13 cellular contexts compared by ENCODE assay signal in genomic region chr1:23594149-23594917, GRCh38. TPM values are rescaled to one million over a fixed set of nuclear protein-coding genes. Genes with fewer than 3 reads are reported as not detected.
DNase-seq lines count a peak whose midpoint lies in the region; ATAC-seq and TF ChIP-seq lines count a peak whose summit lies in the region.
"Had no signal": no experiment of that assay in that cellular context is flagged by ENCODE, and none has a peak within 500 bp of the region (broad histone marks: within the 10 kb centered on the region; RNA-seq: fewer than 3 reads in every experiment).

No MANE protein-coding gene starts in this region.

- H3K4me1 Mint-ChIP-seq in CD8-positive, alpha-beta memory T cell: peaks cover 76 to 93% (median 86%) of the 10 kb centered on the region in 3 donors
- H3K4me1 Mint-ChIP-seq in activated naive CD8-positive, alpha-beta T cell treated with anti-CD3 and anti-CD28 coated beads, Interleukin-2, amount 50 U/mL, for 24 hours: peaks cover 94% of the 10 kb centered on the region
- peaks cover 64% of the 10 kb centered on the region for H3K4me1 Mint-ChIP-seq in neural crest cell

- in situ Hi-C loops in transverse colon (cut with MboI; ENCODE audit: low pct_ligation_motif_present in 1 of 4, low pct_unique_long_range_greater_than_20kb in 1 of 4, low sequenced_read_pairs in 3 of 4): no loop called here

- H3K27ac ChIP-seq in CD8-positive, alpha-beta memory T cell (ENCODE audit: low read depth, low read length): no peak overlapping the region
- H3K27ac ChIP-seq in KOPT-K1 (ENCODE audit: low read depth, low read length, poor library complexity, severe bottlenecking) (peak overlapping the region; percentile 63), transverse colon (no peak overlapping the region)
- H3K27ac ChIP-seq: ascending aorta, prostate gland had no signal

- CTCF ChIA-PET in CD8-positive, alpha-beta memory T cell (lab: Charles Lee): interaction anchor here (1.1 to 5.4 kb wide), 3 partner anchors 17 to 42 kb away, joined by 3 to 42 read pairs (median 3); no protein-coding TSS in a partner anchor

- 91% methylated on average over 3 of the region's 3 CpGs; no CpG with 5 or more reads in 1 of the 2 donors for WGBS in transverse colon (ENCODE audit: low coverage in 1 of 2), 2 donors

- peaks cover 90% of the 10 kb centered on the region for H3K4me1 ChIP-seq in CD8-positive, alpha-beta memory T cell (ENCODE audit: insufficient read depth, low read length)
- peaks cover 0 to 4% (median 0%) of the 10 kb centered on the region in 4 donors for H3K4me1 ChIP-seq in transverse colon
- H3K4me1 ChIP-seq: ascending aorta, prostate gland had no signal

- no peak for TF ChIP-seq POLR2A in transverse colon (IDR thresholded peaks at IDR 0.05)

- H3K27me3 ChIP-seq in CD8-positive, alpha-beta memory T cell (ENCODE audit: insufficient read depth, low read length, poor library complexity, severe bottlenecking): no peaks in the 10 kb centered on the region
- H3K27me3 ChIP-seq in transverse colon: no peaks in the 10 kb centered on the region
- H3K27me3 ChIP-seq: ascending aorta, gastrocnemius medialis had no signal

- no peaks in the 10 kb centered on the region for H3K9me3 Mint-ChIP-seq in CD8-positive, alpha-beta memory T cell
- H3K9me3 Mint-ChIP-seq in activated naive CD8-positive, alpha-beta T cell treated with anti-CD3 and anti-CD28 coated beads, Interleukin-2, amount 50 U/mL, for 24 hours: no peaks in the 10 kb centered on the region
- no peaks in the 10 kb centered on the region for H3K9me3 Mint-ChIP-seq in neural crest cell
- H3K9me3 Mint-ChIP-seq: immature natural killer cell had no signal

- no peaks in the 10 kb centered on the region for H3K9me3 ChIP-seq in CD8-positive, alpha-beta memory T cell (ENCODE audit: low read length)
- no peaks in the 10 kb centered on the region for H3K9me3 ChIP-seq in KOPT-K1 (ENCODE audit: insufficient read depth, low read length, poor library complexity, severe bottlenecking)
- no peaks in the 10 kb centered on the region for H3K9me3 ChIP-seq in transverse colon
- H3K9me3 ChIP-seq: ascending aorta, gastrocnemius medialis, prostate gland had no signal

- DNase-seq in CD8-positive, alpha-beta memory T cell: no peak
- DNase-seq in activated naive CD8-positive, alpha-beta T cell treated with anti-CD3 and anti-CD28 coated beads, Interleukin-2, amount 50 U/mL, for 24 hours: no peak
- DNase-seq in neural crest cell (ENCODE audit: low read depth, low spot score) (no peak), transverse colon (no peak), NCI-H510A (lab: John Stamatoyannopoulos, UW) (no peak), CD1c-positive myeloid dendritic cell (ENCODE audit: extremely low spot score) (no peak)
- DNase-seq: immature natural killer cell, NCI-H748 treated with DMSO at 0.1 percent for 48 hours had no signal

- TF ChIP-seq CTCF in neural crest cell (conservative IDR thresholded peaks at IDR 0.05) (no peak), transverse colon (IDR thresholded peaks at IDR 0.05) (no peak)

- H3K4me3 ChIP-seq in CD8-positive, alpha-beta memory T cell (ENCODE audit: low read length): no peak overlapping the region
- H3K4me3 ChIP-seq in transverse colon: no peak overlapping the region
- H3K4me3 ChIP-seq: ascending aorta, gastrocnemius medialis, prostate gland had no signal

- H3K27ac Mint-ChIP-seq in CD8-positive, alpha-beta memory T cell: peak overlapping the region in 6 of 8 donors; percentile 10 to 86 (median 58)
- peak overlapping the region; percentile 79 for H3K27ac Mint-ChIP-seq in activated naive CD8-positive, alpha-beta T cell treated with anti-CD3 and anti-CD28 coated beads, Interleukin-2, amount 50 U/mL, for 24 hours
- H3K27ac Mint-ChIP-seq in neural crest cell (ENCODE audit: unreplicated experiment): peak overlapping the region; percentile 39
- H3K27ac Mint-ChIP-seq: immature natural killer cell had no signal

- H3K36me3 ChIP-seq in CD8-positive, alpha-beta memory T cell (ENCODE audit: insufficient read depth, low read length): no peaks in the 10 kb centered on the region
- H3K36me3 ChIP-seq in KOPT-K1 (ENCODE audit: insufficient read depth, low read length) (no peaks in the 10 kb centered on the region), transverse colon (no peaks in the 10 kb centered on the region)
- H3K36me3 ChIP-seq: ascending aorta, gastrocnemius medialis, prostate gland had no signal

- no peaks in the 10 kb centered on the region for H3K27me3 Mint-ChIP-seq in CD8-positive, alpha-beta memory T cell
- H3K27me3 Mint-ChIP-seq in activated naive CD8-positive, alpha-beta T cell treated with anti-CD3 and anti-CD28 coated beads, Interleukin-2, amount 50 U/mL, for 24 hours: no peaks in the 10 kb centered on the region
- H3K27me3 Mint-ChIP-seq in neural crest cell (ENCODE audit: low read depth): no peaks in the 10 kb centered on the region

- intact Hi-C loops in transverse colon (cut with DNase I; ENCODE audit: low total_unique reads): no loop called here

- TF ChIP-seq EP300 in transverse colon (IDR thresholded peaks at IDR 0.05; ENCODE audit: low read depth): no peak

- H3K4me3 Mint-ChIP-seq in CD8-positive, alpha-beta memory T cell: peak overlapping the region in 2 of 7 donors; percentile 41 to 56
- no peak overlapping the region for H3K4me3 Mint-ChIP-seq in activated naive CD8-positive, alpha-beta T cell treated with anti-CD3 and anti-CD28 coated beads, Interleukin-2, amount 50 U/mL, for 24 hours
- H3K4me3 Mint-ChIP-seq in neural crest cell: no peak overlapping the region
- H3K4me3 Mint-ChIP-seq: immature natural killer cell had no signal

- POLR2A ChIA-PET in CD8-positive, alpha-beta memory T cell (lab: Charles Lee): interaction anchor here (1.5 kb wide), 2 partner anchors 19 to 27 kb away, joined by 3 to 5 read pairs; no protein-coding TSS in a partner anchor

- H3K36me3 Mint-ChIP-seq in CD8-positive, alpha-beta memory T cell: peaks cover 0 to 2% (median 0%) of the 10 kb centered on the region in 3 donors
- peaks cover 2% of the 10 kb centered on the region for H3K36me3 Mint-ChIP-seq in activated naive CD8-positive, alpha-beta T cell treated with anti-CD3 and anti-CD28 coated beads, Interleukin-2, amount 50 U/mL, for 24 hours (ENCODE audit: low read depth)
- H3K36me3 Mint-ChIP-seq in neural crest cell (ENCODE audit: low read depth): no peaks in the 10 kb centered on the region
- H3K36me3 Mint-ChIP-seq: immature natural killer cell had no signal

- ATAC-seq in activated naive CD8-positive, alpha-beta T cell treated with anti-CD3 and anti-CD28 coated beads, Interleukin-2, amount 50 U/mL, for 24 hours: no peak
- ATAC-seq in GM18511 (IDR thresholded peaks at IDR 0.05; ENCODE audit: unreplicated experiment): no peak

RNA-seq across cellular contexts. Expression of gene ID3, which starts 35.0 kb away (rescaled TPM):
- 10 to 100 TPM; 18.4 to 19.3 TPM for total RNA-seq in CD8-positive, alpha-beta memory T cell
- polyA plus RNA-seq in CD8-positive, alpha-beta memory T cell: 4.7 TPM
- 36.2 and 40.9 TPM in 2 replicates for total RNA-seq in neural crest cell
- 100 to 1,000 TPM; 174 to 363 (median 253) TPM for total RNA-seq in transverse colon
